In genomic region chr17:75845058-75845711, GRCh38 we compare ENCODE assay signal across 8 cellular contexts. TPM values are rescaled to one million over a fixed set of nuclear protein-coding genes. Genes with fewer than 3 reads are reported as not detected.
DNase-seq lines count a peak whose midpoint lies in the region; ATAC-seq and TF ChIP-seq lines count a peak whose summit lies in the region.

No MANE protein-coding gene starts in this region.

- TF ChIP-seq POLR2A in heart left ventricle (IDR thresholded peaks at IDR 0.05) = peak in 1 of 2 donors; percentile 46

- peaks cover 3 to 59% (median 47%) of the 10 kb centered on the region in 9 donors for H3K36me3 ChIP-seq in heart left ventricle
- peaks cover 15 to 54% of the 10 kb centered on the region in 2 donors for H3K36me3 ChIP-seq in psoas muscle (ENCODE audit: insufficient read depth in 1 of 2, low read depth in 1 of 2)

- H3K4me1 ChIP-seq in heart left ventricle (peaks cover 36 to 73% (median 58%) of the 10 kb centered on the region in 12 donors), psoas muscle (peaks cover 42% of the 10 kb centered on the region)

- CTCF ChIA-PET in RWPE1 (lab: Yijun Ruan, JAX) = interaction anchor here (0.5 to 2.1 kb wide), 13 partner anchors 9 to 86 kb away, joined by 3 to 12 read pairs (median 4); partner anchors contain the start of gene WBP2

- H3K9me3 ChIP-seq in heart left ventricle = no peaks in the 10 kb centered on the region
- no peaks in the 10 kb centered on the region for H3K9me3 ChIP-seq in psoas muscle

- H3K4me3 ChIP-seq in HL-60 (replicated peaks; ENCODE audit: insufficient read depth, low read length) = peak overlapping the region; percentile 81
- H3K4me3 ChIP-seq in heart left ventricle = peak overlapping the region in 3 of 12 donors; percentile 6 to 69 (median 12)
- H3K4me3 ChIP-seq in psoas muscle = peak overlapping the region; percentile 19

- ATAC-seq in GM19467 (IDR thresholded peaks at IDR 0.05; ENCODE audit: unreplicated experiment) (peak; percentile 71), heart left ventricle (peak; percentile 80 to 81 (median 80)), psoas muscle (peak; percentile 88 to 91 (median 89))
- ATAC-seq in activated naive CD8-positive, alpha-beta T cell treated with anti-CD3 and anti-CD28 coated beads, Interleukin-2, amount 10 ng/mL, durations not matched to agents 7 days and 5 days (ENCODE audit: low read depth) = peak; percentile 36

- H3K9me3 Mint-ChIP-seq in activated naive CD8-positive, alpha-beta T cell treated with anti-CD3 and anti-CD28 coated beads, Interleukin-2, amount 10 ng/mL, durations not matched to agents 7 days and 5 days = no peaks in the 10 kb centered on the region

- 21 to 32% (median 28%) methylated on average over 16 to 21 of the region's 21 CpGs for WGBS in heart left ventricle, 4 donors
- 6 to 20% (median 8%) methylated on average over 21 of the region's 21 CpGs for WGBS in psoas muscle, 3 donors

- intact Hi-C loops in heart left ventricle (cut with DNase I) = loop anchor here in 4 of 10 donors (1.0 to 10.0 kb wide), 3 partner anchors 31 to 68 kb away; partner anchors contain the start of gene TRIM65 (in 1 of the 4)
- intact Hi-C loops in psoas muscle (cut with DNase I) = loop anchor here (5.0 kb wide), 2 partner anchors 58 to 68 kb away; a partner anchor contains a TSS

- H3K27ac ChIP-seq in HL-60 (replicated peaks) (peak overlapping the region; percentile 94), RWPE1 (peak overlapping the region; percentile 92), heart left ventricle (peak overlapping the region; percentile 56 to 99 (median 84)), psoas muscle (peak overlapping the region; percentile 95)

- peak overlapping the region; percentile 75 for H3K27ac Mint-ChIP-seq in activated naive CD8-positive, alpha-beta T cell treated with anti-CD3 and anti-CD28 coated beads, Interleukin-2, amount 10 ng/mL, durations not matched to agents 7 days and 5 days

- peak overlapping the region; percentile 44 for H3K4me3 Mint-ChIP-seq in activated naive CD8-positive, alpha-beta T cell treated with anti-CD3 and anti-CD28 coated beads, Interleukin-2, amount 10 ng/mL, durations not matched to agents 7 days and 5 days

- no peaks in the 10 kb centered on the region for H3K27me3 ChIP-seq in HL-60 (ENCODE audit: insufficient read depth, poor library complexity, severe bottlenecking)
- no peaks in the 10 kb centered on the region for H3K27me3 ChIP-seq in heart left ventricle
- H3K27me3 ChIP-seq in psoas muscle (ENCODE audit: insufficient read depth in 3 of 3, low read length in 2 of 3) = no peaks in the 10 kb centered on the region

- POLR2A ChIA-PET in RWPE1 (lab: Yijun Ruan, JAX; ENCODE audit: low non-redundant PET) = interaction anchor here (0.5 to 3.1 kb wide), 5 partner anchors 10 to 273 kb away, joined by 3 to 11 read pairs (median 4); partner anchors contain the start of gene WBP2
- POLR2A ChIA-PET in activated naive CD8-positive, alpha-beta T cell treated with anti-CD3 and anti-CD28 coated beads, Interleukin-2, amount 10 ng/mL, durations not matched to agents 7 days and 5 days (lab: Charles Lee) = interaction anchor here (0.7 to 8.7 kb wide), 12 partner anchors 11 to 92 kb away, joined by 3 to 126 read pairs (median 14); partner anchors contain the start of genes MRPL38, TRIM47, TRIM65 and UNK

- TF ChIP-seq CTCF in HL-60 (IDR thresholded peaks at IDR 0.05; ENCODE audit: insufficient read depth, low read length) (peak; percentile 95), RWPE1 (conservative IDR thresholded peaks at IDR 0.05; ENCODE audit: low read depth) (peak; percentile 86), heart left ventricle (IDR thresholded peaks at IDR 0.05) (peak; percentile 64 to 88 (median 80)), psoas muscle (IDR thresholded peaks at IDR 0.05) (peak; percentile 90)

- H3K36me3 Mint-ChIP-seq in activated naive CD8-positive, alpha-beta T cell treated with anti-CD3 and anti-CD28 coated beads, Interleukin-2, amount 10 ng/mL, durations not matched to agents 7 days and 5 days = peaks cover 11% of the 10 kb centered on the region

- DNase-seq in DMS153 (lab: John Stamatoyannopoulos, UW) (peak; percentile 59), HL-60 (ENCODE audit: low read depth in 1 of 2, low spot score in 1 of 2) (peak; percentile 96 to 98), RWPE1 (ENCODE audit: low spot score) (peak; percentile 70), heart left ventricle (peak; percentile 86 to 92 (median 90)), psoas muscle (peak; percentile 91 to 97), DMS79 (lab: John Stamatoyannopoulos, UW) (no peak)
- peak; percentile 71 for DNase-seq in activated naive CD8-positive, alpha-beta T cell treated with anti-CD3 and anti-CD28 coated beads, Interleukin-2, amount 10 ng/mL, durations not matched to agents 7 days and 5 days

- peaks cover 14% of the 10 kb centered on the region for H3K4me1 Mint-ChIP-seq in activated naive CD8-positive, alpha-beta T cell treated with anti-CD3 and anti-CD28 coated beads, Interleukin-2, amount 10 ng/mL, durations not matched to agents 7 days and 5 days

- no peaks in the 10 kb centered on the region for H3K27me3 Mint-ChIP-seq in activated naive CD8-positive, alpha-beta T cell treated with anti-CD3 and anti-CD28 coated beads, Interleukin-2, amount 10 ng/mL, durations not matched to agents 7 days and 5 days

RNA-seq across cellular contexts. Expression of gene UNC13D, which starts 1.0 kb away (rescaled TPM):
- 100 to 1,000 TPM; 221 to 222 TPM for total RNA-seq in activated naive CD8-positive, alpha-beta T cell treated with anti-CD3 and anti-CD28 coated beads, Interleukin-2, amount 10 ng/mL, durations not matched to agents 7 days and 5 days
- total RNA-seq in heart left ventricle (10 to 100 TPM in 2 of 9 donors, 1 to 10 TPM in 7; 2.1 to 28.5 (median 6.0) TPM), psoas muscle (10 to 100 TPM in 1 of 4 donors, 1 to 10 TPM in 3; 5.1 to 12.8 (median 7.2) TPM)
- polyA plus RNA-seq in heart left ventricle (1 to 10 TPM; 4.5 to 5.8 TPM), psoas muscle (1 to 10 TPM; 1.7 to 3.7 (median 2.2) TPM)

RNA-seq across cellular contexts. Expression of gene WBP2, which starts 9.9 kb away (rescaled TPM):
- 100 to 1,000 TPM; 107 TPM for total RNA-seq in activated naive CD8-positive, alpha-beta T cell treated with anti-CD3 and anti-CD28 coated beads, Interleukin-2, amount 10 ng/mL, durations not matched to agents 7 days and 5 days
- 100 to 1,000 TPM; 134 to 311 (median 158) TPM for total RNA-seq in heart left ventricle
- 100 to 1,000 TPM; 128 to 217 TPM for polyA plus RNA-seq in heart left ventricle
- total RNA-seq in psoas muscle = 100 to 1,000 TPM; 109 to 278 (median 164) TPM
- polyA plus RNA-seq in psoas muscle = 100 to 1,000 TPM; 115 to 174 (median 149) TPM

RNA-seq across cellular contexts. Expression of gene TRIM47, which starts 33.2 kb away (rescaled TPM):
- total RNA-seq in activated naive CD8-positive, alpha-beta T cell treated with anti-CD3 and anti-CD28 coated beads, Interleukin-2, amount 10 ng/mL, durations not matched to agents 7 days and 5 days = 10 to 100 TPM; 23.2 to 27.9 TPM
- total RNA-seq in heart left ventricle = 10 to 100 TPM; 20.3 to 53.4 (median 31.8) TPM
- 10 to 100 TPM; 20.1 to 23.3 TPM for polyA plus RNA-seq in heart left ventricle
- total RNA-seq in psoas muscle = 10 to 100 TPM in 3 of 4 donors, 1 to 10 TPM in 1; 8.9 to 16.0 (median 10.9) TPM
- 10 to 100 TPM in 2 of 3 donors, 1 to 10 TPM in 1; 8.4 to 17.1 (median 10.9) TPM for polyA plus RNA-seq in psoas muscle

RNA-seq across cellular contexts. Expression of gene TRIM65, which starts 51.6 kb away (rescaled TPM):
- total RNA-seq in activated naive CD8-positive, alpha-beta T cell treated with anti-CD3 and anti-CD28 coated beads, Interleukin-2, amount 10 ng/mL, durations not matched to agents 7 days and 5 days = 10 to 100 TPM; 35.3 to 36.3 TPM
- total RNA-seq in heart left ventricle (10 to 100 TPM in 3 of 9 donors, 1 to 10 TPM in 6; 6.8 to 16.1 (median 9.5) TPM), psoas muscle (10 to 100 TPM in 2 of 4 donors, 1 to 10 TPM in 2; 9.2 to 10.3 (median 9.7) TPM)
- polyA plus RNA-seq in heart left ventricle (10 to 100 TPM in 1 of 2 donors, 1 to 10 TPM in 1; 7.5 to 10.5 TPM), psoas muscle (10 to 100 TPM in 1 of 3 donors, 1 to 10 TPM in 2; 9.0 to 14.8 (median 9.0) TPM)

RNA-seq across cellular contexts. Expression of gene MRPL38, which starts 59.5 kb away (rescaled TPM):
- 100 to 1,000 TPM; 111 to 119 TPM for total RNA-seq in activated naive CD8-positive, alpha-beta T cell treated with anti-CD3 and anti-CD28 coated beads, Interleukin-2, amount 10 ng/mL, durations not matched to agents 7 days and 5 days
- total RNA-seq in heart left ventricle = 100 to 1,000 TPM in 5 of 9 donors, 10 to 100 TPM in 4; 54.8 to 126 (median 106) TPM
- 100 to 1,000 TPM in 1 of 2 donors, 10 to 100 TPM in 1; 79.7 to 111 TPM for polyA plus RNA-seq in heart left ventricle
- 100 to 1,000 TPM; 107 to 168 (median 125) TPM for total RNA-seq in psoas muscle
- polyA plus RNA-seq in psoas muscle = 100 to 1,000 TPM; 104 to 115 (median 107) TPM

Comparison
In these comparisons a context has a peak if more than half of its experiments do, and no peak if none do; other contexts are left out.
1. ATAC-seq: peak in every context shown above with its lines; median percentile 89 in psoas muscle; 80 in heart left ventricle; 71 in GM19467; 36 in activated naive CD8-positive, alpha-beta T cell treated with anti-CD3 and anti-CD28 coated beads, Interleukin-2, amount 10 ng/mL, durations not matched to agents 7 days and 5 days.
2. RNA of gene UNC13D, which starts 1.0 kb away (total RNA-seq): 221 to 222 TPM in activated naive CD8-positive, alpha-beta T cell treated with anti-CD3 and anti-CD28 coated beads, Interleukin-2, amount 10 ng/mL, durations not matched to agents 7 days and 5 days; 5.1 to 12.8 TPM in psoas muscle and 2.1 to 28.5 TPM in heart left ventricle; every median in the first group is over 4 times any median in the second.
3. Peak in every context shown above with its lines, with median percentiles within 50 percentile points of each other: H3K27ac ChIP-seq and CTCF ChIP-seq.